8 cellular contexts compared by ENCODE assay signal in the genomic region with DNA sequence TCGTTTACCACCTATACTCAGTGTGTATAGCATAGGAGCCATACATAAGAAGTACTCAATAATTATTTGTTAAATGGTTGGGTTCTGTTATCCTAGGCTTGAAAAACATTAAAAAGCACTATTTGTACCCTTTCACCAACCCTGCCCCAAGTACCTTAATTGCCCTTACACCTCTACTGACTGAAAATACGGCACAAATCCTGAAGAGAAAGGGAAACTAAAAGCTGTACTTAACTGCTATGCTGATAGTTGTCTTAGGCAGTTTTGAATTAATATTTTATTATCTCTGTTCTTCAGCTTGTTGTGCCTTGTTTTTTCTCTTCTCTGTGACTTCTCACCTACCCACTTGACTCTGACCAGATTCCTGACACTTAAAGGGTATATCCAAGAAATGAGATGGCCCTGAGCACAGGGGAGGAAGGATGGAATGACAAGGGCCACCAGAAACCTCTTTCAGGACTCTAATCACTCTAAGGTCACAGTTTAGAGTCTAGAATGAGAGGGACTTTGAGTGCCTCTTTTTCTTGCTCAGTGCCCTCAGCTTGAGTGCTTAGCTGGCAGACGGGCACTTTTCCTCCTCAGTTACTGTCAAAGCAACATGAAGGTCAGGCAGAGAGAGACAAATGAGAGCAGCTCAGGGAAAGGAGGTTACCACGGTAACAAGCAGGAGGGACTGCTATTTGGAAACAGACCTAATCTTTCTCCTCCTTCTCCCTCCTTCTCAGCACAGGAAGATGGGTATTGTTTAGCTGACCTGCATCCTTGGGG.
DNase-seq lines count a peak whose midpoint lies in the region; ATAC-seq and TF ChIP-seq lines count a peak whose summit lies in the region.

No MANE protein-coding gene starts in this region.

- TF ChIP-seq CTCF in activated B cell treated with CpG ODN at 0.5 μM for 24 hours (IDR thresholded peaks at IDR 0.05) (no peak), glutamatergic neuron (IDR thresholded peaks at IDR 0.05; ENCODE audit: partially characterized antibody, unreplicated experiment) (no peak), parathyroid adenoma (IDR thresholded peaks at IDR 0.05) (no peak)

- ATAC-seq in GM18870 (IDR thresholded peaks at IDR 0.05; ENCODE audit: unreplicated experiment): peak; percentile 46
- peak; percentile 37 for ATAC-seq in activated B cell treated with CpG ODN at 0.5 μM for 24 hours (ENCODE audit: low read depth)

- DNase-seq in AG08396 (ENCODE audit: low spot score): peak; percentile 39
- DNase-seq in NCI-H146 treated with DMSO at 0.1 percent for 48 hours (lab: John Stamatoyannopoulos, UW; ENCODE audit: unreplicated experiment): peak; percentile 45
- DNase-seq in activated B cell treated with CpG ODN at 0.5 μM for 24 hours: no peak
- no peak for DNase-seq in glutamatergic neuron
- DNase-seq in T-helper 9 cell: no peak
- DNase-seq in mesenteric fat pad (ENCODE audit: low spot score): no peak

- peaks cover 4% of the 10 kb centered on the region for H3K79me2 ChIP-seq in parathyroid adenoma

- no peaks in the 10 kb centered on the region for H3K27me3 ChIP-seq in parathyroid adenoma (ENCODE audit: control insufficient read depth, insufficient read depth, low read length)

- intact Hi-C loops in activated B cell treated with CpG ODN at 0.5 μM for 24 hours (cut with micrococcal nuclease): loop anchor here (5.0 kb wide), 1 partner anchor 40 kb away; no protein-coding TSS in a partner anchor

- no peaks in the 10 kb centered on the region for H3K9me3 ChIP-seq in parathyroid adenoma (ENCODE audit: control insufficient read depth, low read length)

- H3K36me3 Mint-ChIP-seq in activated B cell treated with CpG ODN at 0.5 μM for 24 hours (ENCODE audit: low read depth) (no peaks in the 10 kb centered on the region), glutamatergic neuron (ENCODE audit: unreplicated experiment) (no peaks in the 10 kb centered on the region)

- H3K9ac ChIP-seq in parathyroid adenoma: no peak overlapping the region

- H3K4me3 Mint-ChIP-seq in activated B cell treated with CpG ODN at 0.5 μM for 24 hours: peak overlapping the region; percentile 75
- H3K4me3 Mint-ChIP-seq in glutamatergic neuron (ENCODE audit: unreplicated experiment): peak overlapping the region; percentile 35

- CTCF ChIA-PET in activated B cell treated with CpG ODN at 0.5 μM for 24 hours (lab: Charles Lee): no interaction called here

- H3K4me1 Mint-ChIP-seq in activated B cell treated with CpG ODN at 0.5 μM for 24 hours (peaks cover 43% of the 10 kb centered on the region), glutamatergic neuron (ENCODE audit: low read depth, unreplicated experiment) (peaks cover 15% of the 10 kb centered on the region)

- H3K9me3 Mint-ChIP-seq in activated B cell treated with CpG ODN at 0.5 μM for 24 hours (no peaks in the 10 kb centered on the region), glutamatergic neuron (ENCODE audit: unreplicated experiment) (peaks cover 3% of the 10 kb centered on the region)

- peak overlapping the region; percentile 89 for H3K27ac ChIP-seq in parathyroid adenoma

- H3K27me3 Mint-ChIP-seq in activated B cell treated with CpG ODN at 0.5 μM for 24 hours (no peaks in the 10 kb centered on the region), glutamatergic neuron (ENCODE audit: unreplicated experiment) (peaks cover 1% of the 10 kb centered on the region)

- POLR2A ChIA-PET in activated B cell treated with CpG ODN at 0.5 μM for 24 hours (lab: Charles Lee): interaction anchor here (0.6 to 1.3 kb wide), 2 partner anchors 23 to 243 kb away, joined by 3 to 4 read pairs; no protein-coding TSS in a partner anchor

- no peaks in the 10 kb centered on the region for H3K36me3 ChIP-seq in parathyroid adenoma (ENCODE audit: control insufficient read depth, insufficient read depth, low read length)

- H3K27ac Mint-ChIP-seq in activated B cell treated with CpG ODN at 0.5 μM for 24 hours: peak overlapping the region; percentile 74
- H3K27ac Mint-ChIP-seq in glutamatergic neuron (ENCODE audit: unreplicated experiment): peak overlapping the region; percentile 79

- H3K4me2 ChIP-seq in parathyroid adenoma (ENCODE audit: low read length): peak overlapping the region; percentile 69

- H2AFZ ChIP-seq in parathyroid adenoma: peak overlapping the region; percentile 47

- peaks cover 8% of the 10 kb centered on the region for H3K4me1 ChIP-seq in parathyroid adenoma

- H3K4me3 ChIP-seq in parathyroid adenoma (ENCODE audit: low read depth, low read length): peak overlapping the region; percentile 22

Comparison
In these comparisons a context has a peak if more than half of its experiments do, and no peak if none do; other contexts are left out.
1. DNase-seq: peak in AG08396 (single experiment) and NCI-H146 treated with DMSO at 0.1 percent for 48 hours (single experiment); none in activated B cell treated with CpG ODN at 0.5 μM for 24 hours (single experiment), glutamatergic neuron (single experiment), T-helper 9 cell (single experiment) and mesenteric fat pad (single experiment).